1 cellular context compared by ENCODE assay signal in genomic region chr7:73719806-73720169, GRCh38.
TF ChIP-seq lines count a peak whose summit lies in the region.

No MANE protein-coding gene starts in this region.

TF ChIP-seq in GM23338, 12 proteins besides CTCF, POLR2A, EP300 and RAD21 (continued from another document):
- no peak for TF ChIP-seq ZNF462 (CRISPR knock-in tag; IDR thresholded peaks at IDR 0.05)
- TF ChIP-seq STAT1 (IDR thresholded peaks at IDR 0.05; ENCODE audit: unreplicated experiment): no peak
- no peak for TF ChIP-seq EZH2phosphoT487 (IDR thresholded peaks at IDR 0.05; ENCODE audit: unreplicated experiment)
- TF ChIP-seq, protein P1, sequence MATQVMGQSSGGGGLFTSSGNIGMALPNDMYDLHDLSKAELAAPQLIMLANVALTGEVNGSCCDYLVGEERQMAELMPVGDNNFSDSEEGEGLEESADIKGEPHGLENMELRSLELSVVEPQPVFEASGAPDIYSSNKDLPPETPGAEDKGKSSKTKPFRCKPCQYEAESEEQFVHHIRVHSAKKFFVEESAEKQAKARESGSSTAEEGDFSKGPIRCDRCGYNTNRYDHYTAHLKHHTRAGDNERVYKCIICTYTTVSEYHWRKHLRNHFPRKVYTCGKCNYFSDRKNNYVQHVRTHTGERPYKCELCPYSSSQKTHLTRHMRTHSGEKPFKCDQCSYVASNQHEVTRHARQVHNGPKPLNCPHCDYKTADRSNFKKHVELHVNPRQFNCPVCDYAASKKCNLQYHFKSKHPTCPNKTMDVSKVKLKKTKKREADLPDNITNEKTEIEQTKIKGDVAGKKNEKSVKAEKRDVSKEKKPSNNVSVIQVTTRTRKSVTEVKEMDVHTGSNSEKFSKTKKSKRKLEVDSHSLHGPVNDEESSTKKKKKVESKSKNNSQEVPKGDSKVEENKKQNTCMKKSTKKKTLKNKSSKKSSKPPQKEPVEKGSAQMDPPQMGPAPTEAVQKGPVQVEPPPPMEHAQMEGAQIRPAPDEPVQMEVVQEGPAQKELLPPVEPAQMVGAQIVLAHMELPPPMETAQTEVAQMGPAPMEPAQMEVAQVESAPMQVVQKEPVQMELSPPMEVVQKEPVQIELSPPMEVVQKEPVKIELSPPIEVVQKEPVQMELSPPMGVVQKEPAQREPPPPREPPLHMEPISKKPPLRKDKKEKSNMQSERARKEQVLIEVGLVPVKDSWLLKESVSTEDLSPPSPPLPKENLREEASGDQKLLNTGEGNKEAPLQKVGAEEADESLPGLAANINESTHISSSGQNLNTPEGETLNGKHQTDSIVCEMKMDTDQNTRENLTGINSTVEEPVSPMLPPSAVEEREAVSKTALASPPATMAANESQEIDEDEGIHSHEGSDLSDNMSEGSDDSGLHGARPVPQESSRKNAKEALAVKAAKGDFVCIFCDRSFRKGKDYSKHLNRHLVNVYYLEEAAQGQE (IDR thresholded peaks at IDR 0.05; ENCODE audit: unreplicated experiment): no peak
- no peak for TF ChIP-seq EZH2 (IDR thresholded peaks at IDR 0.05; ENCODE audit: low read depth, unreplicated experiment)
- no peak for TF ChIP-seq POLR2AphosphoS5 (IDR thresholded peaks at IDR 0.05; ENCODE audit: low read depth)
- TF ChIP-seq ZNF331 (CRISPR knock-in tag; IDR thresholded peaks at IDR 0.05; ENCODE audit: low read depth): no peak
- TF ChIP-seq JUNB (IDR thresholded peaks at IDR 0.05; ENCODE audit: unreplicated experiment): no peak
TF ChIP-seq in GM23338: peak in this region for 0.
